Comparison of ENCODE assay signal across 16 cellular contexts in genomic region chr22:23889620-23890019, GRCh38.
"Had no signal": no experiment of that assay in that cellular context is flagged by ENCODE, and none has a peak within 500 bp of the region (broad histone marks: within the 10 kb centered on the region; RNA-seq: fewer than 3 reads in every experiment).

No MANE protein-coding gene starts in this region.

- H3K27me3 ChIP-seq: adrenal gland, body of pancreas, esophagus squamous epithelium, foreskin keratinocyte, spleen had no signal

- H3K9me3 Mint-ChIP-seq: activated CD4-positive, alpha-beta T cell treated with anti-CD3 and anti-CD28 coated beads, Interleukin-2, amount 10 ng/mL, durations not matched to agents 7 days and 5 days; activated T-helper 17 cell treated with anti-CD3 and anti-CD28 coated beads, Interleukin-2, amount 50 U/mL, for 72 hours; stimulated activated memory B cell treated with anti-CD40 and anti-IgM and Interleukin-4, amounts not matched to agents 10 μg/mL and 1 μg/mL and 100 μg/mL, for 72 hours; type B pancreatic cell had no signal

- H3K36me3 ChIP-seq: adrenal gland, esophagus squamous epithelium, prostate gland had no signal

- H3K9me3 ChIP-seq: adrenal gland, body of pancreas, esophagus squamous epithelium, prostate gland, spleen had no signal

- H3K27ac ChIP-seq: body of pancreas, foreskin keratinocyte, prostate gland, spleen had no signal

- H3K4me3 Mint-ChIP-seq: activated CD4-positive, alpha-beta T cell treated with anti-CD3 and anti-CD28 coated beads, Interleukin-2, amount 10 ng/mL, durations not matched to agents 7 days and 5 days; activated T-helper 17 cell treated with anti-CD3 and anti-CD28 coated beads, Interleukin-2, amount 50 U/mL, for 72 hours; naive thymus-derived CD4-positive, alpha-beta T cell; stimulated activated memory B cell treated with anti-CD40 and anti-IgM and Interleukin-4, amounts not matched to agents 10 μg/mL and 1 μg/mL and 100 μg/mL, for 72 hours; type B pancreatic cell had no signal

- ATAC-seq: activated T-helper 17 cell treated with anti-CD3 and anti-CD28 coated beads, Interleukin-2, amount 50 U/mL, for 72 hours; body of pancreas; foreskin keratinocyte; naive thymus-derived CD4-positive, alpha-beta T cell; stimulated activated memory B cell treated with anti-CD40 and anti-IgM and Interleukin-4, amounts not matched to agents 10 μg/mL and 1 μg/mL and 100 μg/mL, for 72 hours had no signal

- H3K4me1 ChIP-seq: prostate gland had no signal

- H3K27me3 Mint-ChIP-seq: activated CD4-positive, alpha-beta T cell treated with anti-CD3 and anti-CD28 coated beads, Interleukin-2, amount 10 ng/mL, durations not matched to agents 7 days and 5 days; activated T-helper 17 cell treated with anti-CD3 and anti-CD28 coated beads, Interleukin-2, amount 50 U/mL, for 72 hours; naive thymus-derived CD4-positive, alpha-beta T cell; stimulated activated memory B cell treated with anti-CD40 and anti-IgM and Interleukin-4, amounts not matched to agents 10 μg/mL and 1 μg/mL and 100 μg/mL, for 72 hours; type B pancreatic cell had no signal

- H3K4me3 ChIP-seq: adrenal gland, body of pancreas, esophagus squamous epithelium, prostate gland, spleen had no signal

- H3K27ac Mint-ChIP-seq: activated CD4-positive, alpha-beta T cell treated with anti-CD3 and anti-CD28 coated beads, Interleukin-2, amount 10 ng/mL, durations not matched to agents 7 days and 5 days; stimulated activated memory B cell treated with anti-CD40 and anti-IgM and Interleukin-4, amounts not matched to agents 10 μg/mL and 1 μg/mL and 100 μg/mL, for 72 hours; type B pancreatic cell had no signal

- DNase-seq: activated CD4-positive, alpha-beta T cell treated with anti-CD3 and anti-CD28 coated beads, Interleukin-2, amount 10 ng/mL, durations not matched to agents 7 days and 5 days; activated CD4-positive, CD25-positive, alpha-beta regulatory T cell; activated CD8-positive, alpha-beta memory T cell treated with anti-CD3 and anti-CD28 coated beads for 24 hours; activated naive CD4-positive, alpha-beta T cell treated with anti-CD3 and anti-CD28 coated beads, Interleukin-2, amount 50 U/mL, for 16 hours; body of pancreas; cerebellar nuclear complex; esophagus squamous epithelium; foreskin keratinocyte; naive thymus-derived CD4-positive, alpha-beta T cell; spleen; stimulated activated CD4-positive, alpha-beta T cell treated with anti-CD3 and anti-CD28 coated beads, Interleukin-1b, Interleukin-23, amount 100 ng/mL, for 48 hours had no signal

- H3K36me3 Mint-ChIP-seq: type B pancreatic cell had no signal
